ENCODE assay signal across 9 cellular contexts in genomic region chr1:27349784-27350672, GRCh38. TPM values are rescaled to one million over a fixed set of nuclear protein-coding genes. Genes with fewer than 3 reads are reported as not detected.
DNase-seq lines count a peak whose midpoint lies in the region; ATAC-seq and TF ChIP-seq lines count a peak whose summit lies in the region.
"Had no signal": no experiment of that assay in that cellular context is flagged by ENCODE, and none has a peak within 500 bp of the region (broad histone marks: within the 10 kb centered on the region; RNA-seq: fewer than 3 reads in every experiment).

No MANE protein-coding gene starts in this region.

- no peak overlapping the region for H3K27ac Mint-ChIP-seq in activated naive CD8-positive, alpha-beta T cell treated with anti-CD3 and anti-CD28 coated beads for 36 hours
- no peak overlapping the region for H3K27ac Mint-ChIP-seq in activated naive CD8-positive, alpha-beta T cell treated with anti-CD3 and anti-CD28 coated beads, Interleukin-2, amount 50 U/mL, for 24 hours

- H3K9me3 Mint-ChIP-seq in activated naive CD8-positive, alpha-beta T cell treated with anti-CD3 and anti-CD28 coated beads for 36 hours: no peaks in the 10 kb centered on the region
- no peaks in the 10 kb centered on the region for H3K9me3 Mint-ChIP-seq in activated naive CD8-positive, alpha-beta T cell treated with anti-CD3 and anti-CD28 coated beads, Interleukin-2, amount 50 U/mL, for 24 hours

- WGBS in gastroesophageal sphincter (ENCODE audit: low coverage in 1 of 2), 2 donors: 7% methylated on average over 22 of the region's 84 CpGs; no CpG with 5 or more reads in 1 of the 2 donors
- WGBS in ovary, 3 donors: 5 to 7% (median 5%) methylated on average over 65 to 84 of the region's 84 CpGs

- H3K27ac ChIP-seq in gastroesophageal sphincter (peak overlapping the region in 1 of 4 donors; percentile 48), ovary (no peak overlapping the region)

- H3K4me1 Mint-ChIP-seq in activated naive CD8-positive, alpha-beta T cell treated with anti-CD3 and anti-CD28 coated beads for 36 hours: peaks cover 2% of the 10 kb centered on the region
- H3K4me1 Mint-ChIP-seq in activated naive CD8-positive, alpha-beta T cell treated with anti-CD3 and anti-CD28 coated beads, Interleukin-2, amount 50 U/mL, for 24 hours: peaks cover 4% of the 10 kb centered on the region

- H3K9me3 ChIP-seq in gastroesophageal sphincter (no peaks in the 10 kb centered on the region), ovary (no peaks in the 10 kb centered on the region)

- ATAC-seq in activated naive CD8-positive, alpha-beta T cell treated with anti-CD3 and anti-CD28 coated beads, Interleukin-2, amount 50 U/mL, for 24 hours: no peak
- ATAC-seq in gastroesophageal sphincter (peak; percentile 80), GM21423 (IDR thresholded peaks at IDR 0.05; ENCODE audit: unreplicated experiment) (no peak), GM19351 (IDR thresholded peaks at IDR 0.05; ENCODE audit: unreplicated experiment) (no peak)

- H3K4me1 ChIP-seq in gastroesophageal sphincter (peaks cover 0 to 31% (median 20%) of the 10 kb centered on the region in 3 donors), ovary (ENCODE audit: insufficient read depth) (peaks cover 8% of the 10 kb centered on the region)

- peaks cover 46% of the 10 kb centered on the region for H3K27me3 ChIP-seq in gastroesophageal sphincter
- H3K27me3 ChIP-seq in ovary: no peaks in the 10 kb centered on the region

- peaks cover 3% of the 10 kb centered on the region for H3K36me3 Mint-ChIP-seq in activated naive CD8-positive, alpha-beta T cell treated with anti-CD3 and anti-CD28 coated beads for 36 hours
- peaks cover 5% of the 10 kb centered on the region for H3K36me3 Mint-ChIP-seq in activated naive CD8-positive, alpha-beta T cell treated with anti-CD3 and anti-CD28 coated beads, Interleukin-2, amount 50 U/mL, for 24 hours (ENCODE audit: low read depth)

- peak; percentile 43 for DNase-seq in activated naive CD8-positive, alpha-beta T cell treated with anti-CD3 and anti-CD28 coated beads for 36 hours
- DNase-seq in activated naive CD8-positive, alpha-beta T cell treated with anti-CD3 and anti-CD28 coated beads, Interleukin-2, amount 50 U/mL, for 24 hours: no peak
- DNase-seq in SW480 (ENCODE audit: low spot score) (peak; percentile 69), ovary (peak; percentile 63 to 79 (median 66)), HUDEP-2 (lab: John Stamatoyannopoulos, UW; ENCODE audit: unreplicated experiment in 76 of 76) (no peak)

- H3K4me3 Mint-ChIP-seq in activated naive CD8-positive, alpha-beta T cell treated with anti-CD3 and anti-CD28 coated beads for 36 hours: no peak overlapping the region
- no peak overlapping the region for H3K4me3 Mint-ChIP-seq in activated naive CD8-positive, alpha-beta T cell treated with anti-CD3 and anti-CD28 coated beads, Interleukin-2, amount 50 U/mL, for 24 hours

- no peaks in the 10 kb centered on the region for H3K27me3 Mint-ChIP-seq in activated naive CD8-positive, alpha-beta T cell treated with anti-CD3 and anti-CD28 coated beads for 36 hours
- no peaks in the 10 kb centered on the region for H3K27me3 Mint-ChIP-seq in activated naive CD8-positive, alpha-beta T cell treated with anti-CD3 and anti-CD28 coated beads, Interleukin-2, amount 50 U/mL, for 24 hours

- TF ChIP-seq CTCF in gastroesophageal sphincter (IDR thresholded peaks at IDR 0.05): no peak
- peak in 1 of 3 donors; percentile 6 for TF ChIP-seq CTCF in ovary (IDR thresholded peaks at IDR 0.05)

- H3K4me3 ChIP-seq in gastroesophageal sphincter (peak overlapping the region; percentile 26 to 53), ovary (peak overlapping the region; percentile 45)

- H3K36me3 ChIP-seq in gastroesophageal sphincter (peaks cover 0 to 24% of the 10 kb centered on the region in 2 donors), ovary (no peaks in the 10 kb centered on the region)

- intact Hi-C loops in ovary (cut with DNase I): loop anchor here in 2 of 4 donors (2.0 to 10.0 kb wide), 2 partner anchors 27 to 45 kb away; partner anchors contain the start of gene TMEM222 (in 1 of the 2)

- no peak for TF ChIP-seq POLR2A in gastroesophageal sphincter (IDR thresholded peaks at IDR 0.05)
- TF ChIP-seq POLR2A in ovary (IDR thresholded peaks at IDR 0.05): no peak

- no peak for TF ChIP-seq EP300 in gastroesophageal sphincter (IDR thresholded peaks at IDR 0.05)
- no peak for TF ChIP-seq EP300 in ovary (IDR thresholded peaks at IDR 0.05)

RNA-seq across cellular contexts. Expression of gene SYTL1, which starts 8.2 kb away (rescaled TPM):
- 10 to 100 TPM; 39.6 to 45.5 TPM for total RNA-seq in activated naive CD8-positive, alpha-beta T cell treated with anti-CD3 and anti-CD28 coated beads for 36 hours
- total RNA-seq in gastroesophageal sphincter (1 to 10 TPM in 2 of 4 donors, under 1 TPM in 2; 0.81 to 4.8 (median 2.7) TPM), ovary (10 to 100 TPM in 1 of 7 donors, 1 to 10 TPM in 4, under 1 TPM in 2; 0.43 to 20.9 (median 3.4) TPM)
- polyA plus RNA-seq in ovary: 1 to 10 TPM in 1 of 2 donors, under 1 TPM in 1; 0.15 to 1.4 TPM

RNA-seq across cellular contexts. Expression of gene MAP3K6, which starts 16.7 kb away (rescaled TPM):
- total RNA-seq in activated naive CD8-positive, alpha-beta T cell treated with anti-CD3 and anti-CD28 coated beads for 36 hours: 1 to 10 TPM; 3.0 to 4.5 TPM
- total RNA-seq in gastroesophageal sphincter: 10 to 100 TPM; 31.1 to 64.3 (median 54.3) TPM
- total RNA-seq in ovary: 10 to 100 TPM; 10.3 to 45.9 (median 19.0) TPM
- polyA plus RNA-seq in ovary: 10 to 100 TPM in 1 of 2 donors, 1 to 10 TPM in 1; 5.1 to 14.2 TPM

RNA-seq across cellular contexts. Expression of gene FCN3, which starts 24.6 kb away (rescaled TPM):
- total RNA-seq in activated naive CD8-positive, alpha-beta T cell treated with anti-CD3 and anti-CD28 coated beads for 36 hours: not detected
- total RNA-seq in gastroesophageal sphincter (10 to 100 TPM in 1 of 4 donors, 1 to 10 TPM in 3; 4.6 to 11.5 (median 6.3) TPM), ovary (1 to 10 TPM in 4 of 7 donors, under 1 TPM in 3; 0.35 to 7.6 (median 1.2) TPM)
- 1 to 10 TPM; 2.5 to 6.5 TPM for polyA plus RNA-seq in ovary
- total RNA-seq: activated CD8-positive, alpha-beta memory T cell treated with anti-CD3 and anti-CD28 coated beads for 36 hours had no signal

RNA-seq across cellular contexts. Expression of gene TMEM222, which starts 28.1 kb away (rescaled TPM):
- total RNA-seq in activated naive CD8-positive, alpha-beta T cell treated with anti-CD3 and anti-CD28 coated beads for 36 hours: 10 to 100 TPM; 38.3 to 41.0 TPM
- total RNA-seq in gastroesophageal sphincter (10 to 100 TPM; 15.6 to 28.6 (median 24.1) TPM), ovary (10 to 100 TPM; 12.9 to 52.5 (median 36.5) TPM)
- polyA plus RNA-seq in ovary: 10 to 100 TPM; 14.8 to 50.8 TPM

RNA-seq across cellular contexts. Expression of gene CD164L2, which starts 33.1 kb away (rescaled TPM):
- not detected for total RNA-seq in activated naive CD8-positive, alpha-beta T cell treated with anti-CD3 and anti-CD28 coated beads for 36 hours
- total RNA-seq in gastroesophageal sphincter: not detected
- 10 to 100 TPM in 1 of 7 donors, 1 to 10 TPM in 1, under 1 TPM in 3, not detected in 2; 0.52 to 15.5 (median 0.89) TPM for total RNA-seq in ovary
- polyA plus RNA-seq in ovary: under 1 TPM in 1 of 2 donors, not detected in 1; 0.06 TPM
- total RNA-seq: activated CD8-positive, alpha-beta memory T cell treated with anti-CD3 and anti-CD28 coated beads for 36 hours had no signal

Comparison
In these comparisons a context has a peak if more than half of its experiments do, and no peak if none do; other contexts are left out.
1. DNase-seq: peak in activated naive CD8-positive, alpha-beta T cell treated with anti-CD3 and anti-CD28 coated beads for 36 hours (single experiment), SW480 (single experiment) and ovary (5 of 5); none in activated naive CD8-positive, alpha-beta T cell treated with anti-CD3 and anti-CD28 coated beads, Interleukin-2, amount 50 U/mL, for 24 hours (single experiment) and HUDEP-2 (0 of 76).